ENCODE assay signal across 19 cellular contexts in genomic region chr2:208326016-208326415, GRCh38.
"Had no signal": no experiment of that assay in that cellular context is flagged by ENCODE, and none has a peak within 500 bp of the region (broad histone marks: within the 10 kb centered on the region; RNA-seq: fewer than 3 reads in every experiment).

No MANE protein-coding gene starts in this region.

- ATAC-seq: activated T-cell treated with anti-CD3 and anti-CD28 coated beads, Interleukin-2, amount 50 U/mL, for 72 hours; left lobe of liver; right cardiac atrium had no signal

- H3K27ac Mint-ChIP-seq: activated T-cell treated with anti-CD3 and anti-CD28 coated beads, Interleukin-2, amount 50 U/mL, for 72 hours; progenitor cell of endocrine pancreas; T-helper 1 cell treated with Interleukin-12 subunit alpha and Interleukin-12 subunit beta and Interleukin-4 antibody, amounts not matched to agents 30 μg/mL and 1 μg/mL, for 36 hours had no signal

- H3K4me1 ChIP-seq: adrenal gland had no signal

- H3K9me3 Mint-ChIP-seq: activated T-cell treated with anti-CD3 and anti-CD28 coated beads, Interleukin-2, amount 50 U/mL, for 72 hours; T-helper 1 cell treated with Interleukin-12 subunit alpha and Interleukin-12 subunit beta and Interleukin-4 antibody, amounts not matched to agents 30 μg/mL and 1 μg/mL, for 36 hours had no signal

- H3K4me3 Mint-ChIP-seq: activated T-cell treated with anti-CD3 and anti-CD28 coated beads, Interleukin-2, amount 50 U/mL, for 72 hours; T-helper 1 cell treated with Interleukin-12 subunit alpha and Interleukin-12 subunit beta and Interleukin-4 antibody, amounts not matched to agents 30 μg/mL and 1 μg/mL, for 36 hours had no signal

- H3K4me3 ChIP-seq: adrenal gland, lung, skin epidermis, thyroid gland had no signal

- H3K27ac ChIP-seq: adrenal gland, skin epidermis, thyroid gland, VCaP had no signal

- H3K27me3 Mint-ChIP-seq: progenitor cell of endocrine pancreas had no signal

- H3K27me3 ChIP-seq: adrenal gland, dorsolateral prefrontal cortex, thyroid gland had no signal

- H3K9me3 ChIP-seq: adrenal gland, thyroid gland had no signal

- DNase-seq: activated CD4-positive, alpha-beta T cell treated with anti-CD3 and anti-CD28 coated beads, Interleukin-2, amount 50 U/mL, for 1 hour; activated CD4-positive, CD25-positive, alpha-beta regulatory T cell treated with anti-CD3 and anti-CD28 coated beads, Interleukin-2, amount 50 U/mL, for 72 hours; activated CD8-positive, alpha-beta memory T cell treated with anti-CD3 and anti-CD28 coated beads for 24 hours; activated effector memory CD4-positive, alpha-beta T cell treated with anti-CD3 and anti-CD28 coated beads, Interleukin-2, amount 50 U/mL, for 16 hours; activated naive CD4-positive, alpha-beta T cell treated with anti-CD3 and anti-CD28 coated beads, Interleukin-2, amount 50 U/mL, for 16 hours; activated T-cell treated with anti-CD3 and anti-CD28 coated beads, Interleukin-2, amount 50 U/mL, for 72 hours; adrenal gland; kidney; right cardiac atrium; stimulated activated CD4-positive, alpha-beta T cell treated with anti-CD3 and anti-CD28 coated beads, Interleukin-15, amount 100 ng/mL, for 24 hours; stimulated activated CD4-positive, alpha-beta T cell treated with anti-CD3 and anti-CD28 coated beads, Interleukin-2, amount 100 ng/mL, for 48 hours; thyroid gland had no signal
